20 cellular contexts compared by ENCODE assay signal in genomic region chr10:9709849-9710248, GRCh38.
"Had no signal": no experiment of that assay in that cellular context is flagged by ENCODE, and none has a peak within 500 bp of the region (broad histone marks: within the 10 kb centered on the region; RNA-seq: fewer than 3 reads in every experiment).

No MANE protein-coding gene starts in this region.

- H3K36me3 ChIP-seq: ascending aorta, cardiac muscle cell, tibial artery had no signal

- H3K27me3 Mint-ChIP-seq: memory B cell; stimulated activated naive B cell treated with anti-CD40 and anti-IgM and Interleukin-4, amounts not matched to agents 10 μg/mL and 1 μg/mL and 100 μg/mL, for 72 hours had no signal

- H3K27me3 ChIP-seq: ascending aorta, cardiac muscle cell, dorsolateral prefrontal cortex, tibial artery had no signal

- H3K4me1 ChIP-seq: ascending aorta, parathyroid adenoma, tibial artery had no signal

- DNase-seq: activated CD4-positive, alpha-beta T cell treated with anti-CD3 and anti-CD28 coated beads, Interleukin-2, amount 50 U/mL, for 1 hour; activated naive CD4-positive, alpha-beta T cell treated with Interleukin-2 at 50 U/mL for 16 hours; activated naive CD8-positive, alpha-beta T cell treated with anti-CD3 and anti-CD28 coated beads, Interleukin-2, amount 50 U/mL, for 24 hours; activated T-cell treated with anti-CD3 and anti-CD28 coated beads for 4 hours; dorsolateral prefrontal cortex; erythroblast; hypothalamus; left ventricle myocardium superior; mucosa of descending colon; naive thymus-derived CD4-positive, alpha-beta T cell; stimulated activated naive B cell treated with anti-CD40 and anti-IgM and Interleukin-4, amounts not matched to agents 10 μg/mL and 1 μg/mL and 100 μg/mL, for 72 hours; T1000; tibial artery had no signal

- H3K4me1 Mint-ChIP-seq: activated T-helper 17 cell treated with anti-CD3 and anti-CD28 coated beads, Interleukin-2, amount 50 U/mL, for 72 hours; memory B cell; naive thymus-derived CD4-positive, alpha-beta T cell had no signal

- ATAC-seq: activated CD4-positive, CD25-positive, alpha-beta regulatory T cell treated with anti-CD3 and anti-CD28 coated beads, Interleukin-2, amount 50 U/mL, for 24 hours; activated naive CD8-positive, alpha-beta T cell treated with anti-CD3 and anti-CD28 coated beads, Interleukin-2, amount 50 U/mL, for 24 hours; activated T-helper 17 cell treated with anti-CD3 and anti-CD28 coated beads, Interleukin-2, amount 50 U/mL, for 72 hours; left ventricle myocardium superior; mucosa of descending colon; naive thymus-derived CD4-positive, alpha-beta T cell; stimulated activated naive B cell treated with anti-CD40 and anti-IgM and Interleukin-4, amounts not matched to agents 10 μg/mL and 1 μg/mL and 100 μg/mL, for 72 hours had no signal

- H3K4me3 ChIP-seq: ascending aorta, cardiac muscle cell, dorsolateral prefrontal cortex, mucosa of descending colon, tibial artery had no signal

- H3K4me3 Mint-ChIP-seq: activated naive CD8-positive, alpha-beta T cell treated with anti-CD3 and anti-CD28 coated beads, Interleukin-2, amount 50 U/mL, for 24 hours; activated T-helper 17 cell treated with anti-CD3 and anti-CD28 coated beads, Interleukin-2, amount 50 U/mL, for 72 hours; memory B cell; naive thymus-derived CD4-positive, alpha-beta T cell; stimulated activated naive B cell treated with anti-CD40 and anti-IgM and Interleukin-4, amounts not matched to agents 10 μg/mL and 1 μg/mL and 100 μg/mL, for 72 hours had no signal

- H3K27ac ChIP-seq: ascending aorta, cardiac muscle cell, dorsolateral prefrontal cortex, parathyroid adenoma, tibial artery had no signal

- H3K36me3 Mint-ChIP-seq: memory B cell had no signal

- H3K9ac ChIP-seq: parathyroid adenoma had no signal

- H3K27ac Mint-ChIP-seq: activated naive CD8-positive, alpha-beta T cell treated with anti-CD3 and anti-CD28 coated beads, Interleukin-2, amount 50 U/mL, for 24 hours; activated T-helper 17 cell treated with anti-CD3 and anti-CD28 coated beads, Interleukin-2, amount 50 U/mL, for 72 hours; memory B cell; naive thymus-derived CD4-positive, alpha-beta T cell; stimulated activated naive B cell treated with anti-CD40 and anti-IgM and Interleukin-4, amounts not matched to agents 10 μg/mL and 1 μg/mL and 100 μg/mL, for 72 hours had no signal

- H3K79me2 ChIP-seq: parathyroid adenoma had no signal

- H2AFZ ChIP-seq: parathyroid adenoma had no signal

- FAIRE-seq: urothelium cell line had no signal
